Comparison of ENCODE assay signal across 8 cellular contexts in the genomic region with DNA sequence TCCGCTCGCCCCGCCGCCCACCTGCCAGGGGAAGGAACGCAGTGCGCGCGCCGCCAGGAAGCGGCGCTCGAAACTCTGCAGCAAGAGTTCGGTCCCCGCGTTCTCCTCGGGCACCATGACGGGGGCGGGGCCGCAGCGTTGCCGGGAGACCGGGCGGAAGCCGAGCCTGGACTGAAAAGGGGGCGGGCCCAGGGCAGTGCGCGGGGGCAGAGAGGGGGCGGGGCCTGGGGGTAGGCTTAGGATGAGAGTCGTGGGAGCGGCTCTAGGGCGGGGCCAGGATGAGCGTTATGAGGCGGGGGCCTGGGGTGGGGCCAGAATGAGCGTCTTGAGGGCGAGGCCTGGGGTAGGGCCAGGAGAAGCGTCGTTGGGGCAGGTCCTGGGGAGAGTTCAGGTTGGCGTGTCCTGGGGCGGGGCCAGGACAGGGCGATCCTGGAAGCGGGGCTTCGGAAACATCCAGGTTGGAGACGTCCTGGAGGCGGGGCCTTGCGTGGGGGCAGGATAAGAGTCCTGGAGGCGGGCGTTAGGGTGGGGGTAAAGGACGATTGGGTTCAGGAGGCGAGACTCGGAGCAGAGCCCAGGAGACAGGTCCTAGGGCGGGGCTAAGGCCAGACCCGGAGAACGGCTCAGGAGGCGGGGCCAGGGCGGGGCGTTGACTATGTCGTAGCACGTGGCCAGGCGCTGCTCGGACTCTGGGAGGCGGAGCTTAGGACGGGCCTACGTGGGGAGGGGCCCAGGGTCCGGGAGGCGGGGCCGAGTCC. TPM values are rescaled to one million over a fixed set of nuclear protein-coding genes. Genes with fewer than 3 reads are reported as not detected.
DNase-seq lines count a peak whose midpoint lies in the region; ATAC-seq and TF ChIP-seq lines count a peak whose summit lies in the region.
"Not testable (repeated sequence)": the region's sequence is repeated elsewhere in the genome, so short reads cannot be mapped to it uniquely, and the experiment has no call there.

No MANE protein-coding gene starts in this region.

- H4K20me1 ChIP-seq in GM23338 (replicated peaks; ENCODE audit: insufficient read depth) = not testable (repeated sequence)

- H3K36me3 ChIP-seq in GM23338 (ENCODE audit: insufficient read depth) = not testable (repeated sequence)

- H3K4me3 Mint-ChIP-seq in GM23338 (peak overlapping the region; percentile 90), naive B cell (peak overlapping the region; percentile 90 to 100 (median 96))
- H3K4me3 Mint-ChIP-seq in activated T-helper 1 cell treated with anti-CD3 and anti-CD28 coated beads, Interleukin-12 subunit alpha, Interleukin-12 subunit beta, Interleukin-2, Interleukin-4 antibody, amounts not matched to agents 30 ng/mL and 10 ng/mL and 1 ng/mL, durations not matched to agents 14 hours and 24 hours and 36 hours = peak overlapping the region; percentile 87

- H3K27me3 Mint-ChIP-seq in GM23338 (ENCODE audit: insufficient read depth, low read depth, poor library complexity) (peaks cover 24% of the 10 kb centered on the region), naive B cell (peaks cover 0 to 17% (median 14%) of the 10 kb centered on the region in 3 donors)
- H3K27me3 Mint-ChIP-seq in activated T-helper 1 cell treated with anti-CD3 and anti-CD28 coated beads, Interleukin-12 subunit alpha, Interleukin-12 subunit beta, Interleukin-2, Interleukin-4 antibody, amounts not matched to agents 30 ng/mL and 10 ng/mL and 1 ng/mL, durations not matched to agents 14 hours and 24 hours and 36 hours (ENCODE audit: insufficient read depth) = peaks cover 17% of the 10 kb centered on the region

- intact Hi-C loops in activated T-helper 1 cell treated with anti-CD3 and anti-CD28 coated beads, Interleukin-12 subunit alpha, Interleukin-12 subunit beta, Interleukin-2, Interleukin-4 antibody, amounts not matched to agents 30 ng/mL and 10 ng/mL and 1 ng/mL, durations not matched to agents 14 hours and 24 hours and 36 hours (cut with micrococcal nuclease) = loop anchor here (1.0 kb wide), 3 partner anchors 43 to 1022 kb away; a partner anchor contains a TSS

- H3K4me1 ChIP-seq in GM23338 (ENCODE audit: insufficient read depth) = not testable (repeated sequence)

- H3F3A ChIP-seq in GM23338 (replicated peaks; ENCODE audit: low read depth) = not testable (repeated sequence)

- H2AFZ ChIP-seq in GM23338 = not testable (repeated sequence)

- H3K4me3 ChIP-seq in GM23338 = peak overlapping the region; percentile 71

- not testable (repeated sequence) for H3K9me3 Mint-ChIP-seq in GM23338; activated T-helper 1 cell treated with anti-CD3 and anti-CD28 coated beads, Interleukin-12 subunit alpha, Interleukin-12 subunit beta, Interleukin-2, Interleukin-4 antibody, amounts not matched to agents 30 ng/mL and 10 ng/mL and 1 ng/mL, durations not matched to agents 14 hours and 24 hours and 36 hours; naive B cell

- DNase-seq in DMS53 (lab: John Stamatoyannopoulos, UW) (peak; percentile 98), GM23338 (ENCODE audit: low spot score) (peak; percentile 96), Kasumi-1 (lab: John Stamatoyannopoulos, UW) (peak; percentile 94 to 98), RKO (ENCODE audit: low spot score) (peak; percentile 91), fibroblast of gingiva (ENCODE audit: low read depth) (peak; percentile 97), naive B cell (peak; percentile 96)
- DNase-seq in activated T-helper 1 cell treated with anti-CD3 and anti-CD28 coated beads, Interleukin-12 subunit alpha, Interleukin-12 subunit beta, Interleukin-2, Interleukin-4 antibody, amounts not matched to agents 30 ng/mL and 10 ng/mL and 1 ng/mL, durations not matched to agents 14 hours and 24 hours and 36 hours (ENCODE audit: low spot score) = peak; percentile 98
- DNase-seq in stimulated activated CD8-positive, alpha-beta memory T cell treated with anti-CD3 and anti-CD28 coated beads, Interleukin-7, amount 100 ng/mL, for 48 hours (ENCODE audit: extremely low read depth in 1 of 2, low read depth in 1 of 2) = peak; percentile 95 to 97

- peak overlapping the region; percentile 96 for H3K27ac Mint-ChIP-seq in GM23338
- H3K27ac Mint-ChIP-seq in activated T-helper 1 cell treated with anti-CD3 and anti-CD28 coated beads, Interleukin-12 subunit alpha, Interleukin-12 subunit beta, Interleukin-2, Interleukin-4 antibody, amounts not matched to agents 30 ng/mL and 10 ng/mL and 1 ng/mL, durations not matched to agents 14 hours and 24 hours and 36 hours = peak overlapping the region; percentile 86
- peak overlapping the region; percentile 85 to 99 (median 98) for H3K27ac Mint-ChIP-seq in naive B cell

- H3K4me1 Mint-ChIP-seq in GM23338 = peaks cover 22% of the 10 kb centered on the region
- H3K4me1 Mint-ChIP-seq in activated T-helper 1 cell treated with anti-CD3 and anti-CD28 coated beads, Interleukin-12 subunit alpha, Interleukin-12 subunit beta, Interleukin-2, Interleukin-4 antibody, amounts not matched to agents 30 ng/mL and 10 ng/mL and 1 ng/mL, durations not matched to agents 14 hours and 24 hours and 36 hours (ENCODE audit: low read depth) = not testable (repeated sequence)
- peaks cover 0 to 16% (median 7%) of the 10 kb centered on the region in 3 donors for H3K4me1 Mint-ChIP-seq in naive B cell

- 0 out of 4 replicates have a peak, but pooled peaks of 1 of the 2 experiments have one; percentile 25 for TF ChIP-seq CTCF in GM23338 (conservative IDR thresholded peaks at IDR 0.05; ENCODE audit: low read depth in 2 of 2)

- H3K79me2 ChIP-seq in GM23338 (replicated peaks; ENCODE audit: insufficient read depth) = not testable (repeated sequence)

- ATAC-seq in GM23338 (peak; percentile 100), naive B cell (ENCODE audit: low read depth in 2 of 2) (peak; percentile 89 to 90)

- H3K27me3 ChIP-seq in GM23338 (ENCODE audit: insufficient read depth) = not testable (repeated sequence)

- H3K4me2 ChIP-seq in GM23338 = peak overlapping the region; percentile 93; the same call in 1 of the 2 replicates

- H3K36me3 Mint-ChIP-seq in GM23338 (ENCODE audit: low read depth); activated T-helper 1 cell treated with anti-CD3 and anti-CD28 coated beads, Interleukin-12 subunit alpha, Interleukin-12 subunit beta, Interleukin-2, Interleukin-4 antibody, amounts not matched to agents 30 ng/mL and 10 ng/mL and 1 ng/mL, durations not matched to agents 14 hours and 24 hours and 36 hours (ENCODE audit: low read depth); naive B cell: not testable (repeated sequence)

- not testable (repeated sequence) for H3K9me2 ChIP-seq in GM23338 (ENCODE audit: insufficient read depth)

- not testable (repeated sequence) for H3K27ac ChIP-seq in GM23338 (ENCODE audit: low read depth)

RNA-seq across cellular contexts. Expression of a gene that starts 43.6 kb away (rescaled TPM):
- total RNA-seq in GM23338 (2014; rRNA removed; shearing (Covaris generic)) = 95.3 and 101 TPM in 2 replicates
- polyA plus RNA-seq in GM23338 (2016; fragmentation: Nextera tagmentation; extraction: Ambion mirVana) (81.6 and 116 TPM in 2 replicates), naive B cell (ENCODE audit: low read depth in 6 of 6) (10 to 100 TPM; 21.7 to 33.2 (median 28.0) TPM)
- 41.2 and 42.8 TPM in 2 replicates for total RNA-seq in activated T-helper 1 cell treated with anti-CD3 and anti-CD28 coated beads, Interleukin-12 subunit alpha, Interleukin-12 subunit beta, Interleukin-2, Interleukin-4 antibody, amounts not matched to agents 30 ng/mL and 10 ng/mL and 1 ng/mL, durations not matched to agents 14 hours and 24 hours and 36 hours
